Comparison of ENCODE assay signal across 18 cellular contexts in genomic region chr4:6441758-6442157, GRCh38. TPM values are rescaled to one million over a fixed set of nuclear protein-coding genes. Genes with fewer than 3 reads are reported as not detected.
A peak's percentile ranks its signal among the peaks of the same experiment; 100 is the strongest.
DNase-seq lines count a peak whose midpoint lies in the region; ATAC-seq, FAIRE-seq and TF ChIP-seq lines count a peak whose summit lies in the region.
"Had no signal": no experiment of that assay in that cellular context is flagged by ENCODE, and none has a peak within 500 bp of the region (broad histone marks: within the 10 kb centered on the region; RNA-seq: fewer than 3 reads in every experiment).

No MANE protein-coding gene starts in this region.

- peak overlapping the region; percentile 24 for H3K9ac ChIP-seq in neuronal stem cell (ENCODE audit: low read depth, low read length, poor library complexity)

- peak overlapping the region; percentile 65 for H2BK12ac ChIP-seq in neuronal stem cell (ENCODE audit: low read length)

- H2BK15ac ChIP-seq in neuronal stem cell (ENCODE audit: low read length) = no peak overlapping the region

- no peak overlapping the region for H3K23ac ChIP-seq in neuronal stem cell (ENCODE audit: low read depth, low read length, poor library complexity)

- H3K36me3 ChIP-seq in right atrium auricular region = no peaks in the 10 kb centered on the region
- no peaks in the 10 kb centered on the region for H3K36me3 ChIP-seq in H7 (replicated peaks; ENCODE audit: control insufficient read depth, insufficient read depth, low read length)
- H3K36me3 ChIP-seq in neuronal stem cell (replicated peaks in 1 of 2; ENCODE audit: control insufficient read depth in 2 of 2, insufficient read depth in 2 of 2, low read length in 2 of 2) = no peaks in the 10 kb centered on the region

- ATAC-seq in HG02588 (IDR thresholded peaks at IDR 0.05; ENCODE audit: unreplicated experiment) = no peak
- ATAC-seq: GM12878 had no signal

- H3K79me1 ChIP-seq in neuronal stem cell (ENCODE audit: low read depth, low read length) = no peaks in the 10 kb centered on the region

- FAIRE-seq in H54 (lab: Jason Lieb, UNC) = no peak
- FAIRE-seq: D721Med, GM12878 had no signal

- peak overlapping the region; percentile 57 for H2AK5ac ChIP-seq in neuronal stem cell (ENCODE audit: low read depth, low read length)

- no peaks in the 10 kb centered on the region for H3K9me3 ChIP-seq in right atrium auricular region
- no peaks in the 10 kb centered on the region for H3K9me3 ChIP-seq in neuronal stem cell (replicated peaks in 1 of 2; ENCODE audit: control insufficient read depth in 2 of 2, insufficient read depth in 1 of 2, low read depth in 1 of 2, low read length in 2 of 2)

- H4K91ac ChIP-seq in neuronal stem cell (ENCODE audit: low read depth, low read length, poor library complexity) = no peak overlapping the region

- no CpG with 5 or more reads among the region's 7 CpGs for WGBS in neuronal stem cell (ENCODE audit: extremely low coverage in 2 of 2, insufficient read length in 2 of 2, insufficient replicate concordance in 1 of 2), 2 donors

- H3K4me2 ChIP-seq in neuronal stem cell (ENCODE audit: insufficient read depth, low read length, poor library complexity, severe bottlenecking) = no peak overlapping the region
- H3K4me2 ChIP-seq: GM23338 had no signal

- peak; percentile 54 for DNase-seq in cardiac septum (ENCODE audit: low spot score)
- DNase-seq in right atrium auricular region (ENCODE audit: low spot score) = no peak
- DNase-seq in H7 = peak; percentile 36
- DNase-seq in neuronal stem cell (ENCODE audit: low spot score) = no peak
- DNase-seq in H54 (ENCODE audit: insufficient read length, low spot score) = no peak
- DNase-seq: CD4-positive, alpha-beta T cell; CD8-positive, alpha-beta memory T cell; DMS 273 treated with DMSO at 0.1 percent for 48 hours; DMS79; EL; GDM1; HCEC 1CT had no signal

- H3K4me1 ChIP-seq in right atrium auricular region = peaks cover 0 to 6% of the 10 kb centered on the region in 2 donors
- peaks cover 4 to 6% of the 10 kb centered on the region in 2 donors for H3K4me1 ChIP-seq in neuronal stem cell (ENCODE audit: control insufficient read depth in 2 of 2, insufficient read depth in 1 of 2, low read depth in 1 of 2, low read length in 2 of 2)

- no peak overlapping the region for H3K4ac ChIP-seq in neuronal stem cell (ENCODE audit: low read length)

- no peak overlapping the region for H2AFZ ChIP-seq in neuronal stem cell (ENCODE audit: low read length)
- H2AFZ ChIP-seq: GM23338 had no signal

- H3K27ac ChIP-seq in right atrium auricular region (no peak overlapping the region), neuronal stem cell (replicated peaks; ENCODE audit: low read length) (no peak overlapping the region)

- no peaks in the 10 kb centered on the region for H3K27me3 ChIP-seq in right atrium auricular region
- no peaks in the 10 kb centered on the region for H3K27me3 ChIP-seq in H7 (ENCODE audit: control insufficient read depth, insufficient read depth, low read length)
- peaks cover 0 to 30% (median 0%) of the 10 kb centered on the region in 3 experiments for H3K27me3 ChIP-seq in neuronal stem cell (ENCODE audit: control insufficient read depth in 3 of 3, insufficient read depth in 3 of 3, low read depth in 1 of 3, low read length in 3 of 3)

- no peak overlapping the region for H4K8ac ChIP-seq in neuronal stem cell (ENCODE audit: low read depth, low read length)

- peak overlapping the region; percentile 37 for H2BK120ac ChIP-seq in neuronal stem cell (ENCODE audit: low read depth, low read length)

- H3K4me3 ChIP-seq in right atrium auricular region = no peak overlapping the region
- no peak overlapping the region for H3K4me3 ChIP-seq in H7 (ENCODE audit: insufficient read depth, low read depth, low read length)
- H3K4me3 ChIP-seq in neuronal stem cell (ENCODE audit: low read length in 2 of 2) = no peak overlapping the region
- H3K4me3 ChIP-seq: GM12878, GM23338 had no signal

- peak overlapping the region; percentile 46 for H3K18ac ChIP-seq in neuronal stem cell (ENCODE audit: low read length)

- intact Hi-C loops in cardiac septum (cut with DNase I) = no loop called here

- peak overlapping the region; percentile 48 for H3K14ac ChIP-seq in neuronal stem cell (ENCODE audit: low read length)

- no peak for TF ChIP-seq POLR2A in H54 (IDR thresholded peaks at IDR 0.05; ENCODE audit: low read depth, low read length)

- no peak for TF ChIP-seq CTCF in right atrium auricular region (IDR thresholded peaks at IDR 0.05)

- H2BK5ac ChIP-seq in neuronal stem cell (ENCODE audit: low read length) = no peak overlapping the region

RNA-seq across cellular contexts. Expression of gene PPP2R2C, which starts 30.7 kb away (rescaled TPM):
- total RNA-seq in cardiac septum (5.5 TPM), right atrium auricular region (1 to 10 TPM; 4.6 to 5.7 TPM)
- total RNA-seq in H7 (2014; rRNA removed; shearing (Covaris generic)) = 7.2 and 7.6 TPM in 2 replicates
- polyA plus RNA-seq in neuronal stem cell (2013, experiment 1 of 2) = 3.3 TPM
- 3.1 TPM for polyA plus RNA-seq in neuronal stem cell (2013, experiment 2 of 2)
- total RNA-seq: A673; CD4-positive, alpha-beta T cell; CD8-positive, alpha-beta memory T cell had no signal
- polyA plus RNA-seq: CD14-positive monocyte; CD8-positive, alpha-beta memory T cell had no signal

Comparison
In these comparisons a context has a peak if more than half of its experiments do, and no peak if none do; other contexts are left out.
1. DNase-seq: peak in cardiac septum (single experiment) and H7 (single experiment); none in right atrium auricular region (single experiment), neuronal stem cell (single experiment) and H54 (single experiment).